In genomic region chr3:139839659-139840058, GRCh38 we compare ENCODE assay signal across 26 cellular contexts.
"Had no signal": no experiment of that assay in that cellular context is flagged by ENCODE, and none has a peak within 500 bp of the region (broad histone marks: within the 10 kb centered on the region; RNA-seq: fewer than 3 reads in every experiment).

No MANE protein-coding gene starts in this region.

- H3K4me3 ChIP-seq: hepatocyte, lower lobe of right lung, psoas muscle, right lobe of liver, smooth muscle cell, testis, thyroid gland, transverse colon, upper lobe of left lung, vagina had no signal

- DNase-seq: kidney glomerular epithelial cell; left cardiac atrium; lower lobe of right lung; mammary epithelial cell; mesenchymal stem cell; naive thymus-derived CD8-positive, alpha-beta T cell; occipital lobe; psoas muscle; right lobe of liver; stimulated activated CD4-positive, alpha-beta T cell treated with anti-CD3 and anti-CD28 coated beads, Interleukin-1b, Interleukin-23, amount 100 ng/mL, for 48 hours; stimulated activated CD4-positive, alpha-beta T cell treated with anti-CD3 and anti-CD28 coated beads, Interleukin-2, amount 100 ng/mL, for 48 hours; stimulated activated CD4-positive, alpha-beta T cell treated with anti-CD3 and anti-CD28 coated beads, Interleukin-4, amount 100 ng/mL, for 4 hours; stimulated activated CD8-positive, alpha-beta memory T cell treated with anti-CD3 and anti-CD28 coated beads, Interleukin-4, amount 100 ng/mL, for 48 hours; stimulated activated naive CD4-positive, alpha-beta T cell treated with Interleukin-2 at 50 U/mL for 16 hours; stimulated activated naive CD8-positive, alpha-beta T cell treated with anti-CD3 and anti-CD28 coated beads, Interleukin-15, amount 100 ng/mL, for 72 hours; substantia nigra; testis; thyroid gland; transverse colon; upper lobe of left lung had no signal

- H3K27me3 ChIP-seq: hepatocyte, right lobe of liver, testis, thyroid gland, transverse colon, upper lobe of left lung, vagina had no signal

- H3K36me3 ChIP-seq: lower lobe of right lung, right lobe of liver, thyroid gland, transverse colon, upper lobe of left lung, vagina had no signal

- H3K4me1 ChIP-seq: lower lobe of right lung, parathyroid adenoma, right lobe of liver, testis, thyroid gland, transverse colon, upper lobe of left lung, vagina had no signal

- H3K27ac ChIP-seq: hepatocyte, lower lobe of right lung, parathyroid adenoma, psoas muscle, right lobe of liver, testis, thyroid gland, transverse colon, upper lobe of left lung, vagina had no signal

- H3K9me3 ChIP-seq: lower lobe of right lung, right lobe of liver, testis, thyroid gland, transverse colon, upper lobe of left lung, vagina had no signal

- ATAC-seq: left cardiac atrium; left lobe of liver; lower lobe of right lung; naive thymus-derived CD8-positive, alpha-beta T cell; psoas muscle; right lobe of liver; stimulated activated memory B cell treated with anti-CD40 and anti-IgM and Interleukin-4, amounts not matched to agents 10 μg/mL and 1 μg/mL and 100 μg/mL, for 72 hours; stimulated activated naive CD8-positive, alpha-beta T cell treated with anti-CD3 and anti-CD28 coated beads, Interleukin-15, amount 100 ng/mL, for 72 hours had no signal
